ENCODE assay signal across 13 cellular contexts in genomic region chr11:115941481-115941993, GRCh38.
A peak's percentile ranks its signal among the peaks of the same experiment; 100 is the strongest.
DNase-seq lines count a peak whose midpoint lies in the region; ATAC-seq, FAIRE-seq and TF ChIP-seq lines count a peak whose summit lies in the region.
"Had no signal": no experiment of that assay in that cellular context is flagged by ENCODE, and none has a peak within 500 bp of the region (broad histone marks: within the 10 kb centered on the region; RNA-seq: fewer than 3 reads in every experiment).

No MANE protein-coding gene starts in this region.

- ATAC-seq in HG02642 (IDR thresholded peaks at IDR 0.05; ENCODE audit: poor library complexity, unreplicated experiment) (no peak), HG03039 (IDR thresholded peaks at IDR 0.05; ENCODE audit: unreplicated experiment) (no peak)

- H3K9me3 ChIP-seq in HAP-1 = no peaks in the 10 kb centered on the region

- peak; percentile 54 for FAIRE-seq in GM12892 (lab: Jason Lieb, UNC)
- FAIRE-seq: colon, G401.6 had no signal

- intact Hi-C loops in posterior cingulate gyrus (cut with DNase I) = no loop called here

- H3K4me3 ChIP-seq in fibroblast of villous mesenchyme (ENCODE audit: low read depth, low read length) = no peak overlapping the region
- H3K4me3 ChIP-seq in HAP-1 = no peak overlapping the region

- TF ChIP-seq POLR2A in GM12892 (IDR thresholded peaks at IDR 0.05; ENCODE audit: low read depth, low read length) = no peak

- no peaks in the 10 kb centered on the region for H3K36me3 ChIP-seq in HAP-1 (replicated peaks)
- H3K36me3 ChIP-seq: WERI-Rb-1 had no signal

- DNase-seq in GM12892 (ENCODE audit: insufficient read length) (no peak), RPMI7951 (ENCODE audit: low read depth) (peak; percentile 99), fibroblast of villous mesenchyme (ENCODE audit: low read depth) (peak; percentile 40), posterior cingulate gyrus (peak; percentile 36 to 95 (median 62)), NCI-H1417 (lab: John Stamatoyannopoulos, UW) (no peak), HAP-1 (ENCODE audit: low spot score in 2 of 2) (no peak)
- DNase-seq: HFFc6, NCI-H1930, WERI-Rb-1 had no signal

- no peak for TF ChIP-seq CTCF in fibroblast of villous mesenchyme (IDR thresholded peaks at IDR 0.05; ENCODE audit: insufficient read depth, low read depth, low read length)

- in situ Hi-C loops in HAP-1 (cut with MboI; ENCODE audit: low sequenced_read_pairs) = no loop called here

- peaks cover 9% of the 10 kb centered on the region; the same call in 1 of the 2 replicates for H3K27me3 ChIP-seq in HAP-1 (ENCODE audit: low read depth)

- no peaks in the 10 kb centered on the region for H3K4me1 ChIP-seq in HAP-1

Comparison
In these comparisons a context has a peak if more than half of its experiments do, and no peak if none do; other contexts are left out.
1. DNase-seq: peak in RPMI7951 (single experiment), fibroblast of villous mesenchyme (single experiment) and posterior cingulate gyrus (10 of 10); none in GM12892 (single experiment), NCI-H1417 (0 of 3) and HAP-1 (0 of 2).